In genomic region chr9:130341839-130342713, GRCh38 we compare ENCODE assay signal across 20 cellular contexts.
"Had no signal": no experiment of that assay in that cellular context is flagged by ENCODE, and none has a peak within 500 bp of the region (broad histone marks: within the 10 kb centered on the region; RNA-seq: fewer than 3 reads in every experiment).

No MANE protein-coding gene starts in this region.

- H3K27me3 ChIP-seq: colonic mucosa, ovary, upper lobe of right lung, uterus had no signal

- H3K36me3 ChIP-seq: colonic mucosa, gastrocnemius medialis, ovary, thoracic aorta, tibial nerve, upper lobe of right lung, uterus had no signal

- DNase-seq: colonic mucosa; effector CD8-positive, alpha-beta T cell; foreskin fibroblast; gastrocnemius medialis; head of caudate nucleus; mesenchymal stem cell; naive B cell; psoas muscle; stimulated activated naive B cell treated with anti-CD40 and anti-IgM and Interleukin-4, amounts not matched to agents 10 μg/mL and 1 μg/mL and 100 μg/mL, for 72 hours; upper lobe of right lung; uterus had no signal

- H3K4me3 ChIP-seq: colonic mucosa, gastrocnemius medialis, mucosa of descending colon, ovary, psoas muscle, thoracic aorta, tibial nerve, upper lobe of right lung, uterus had no signal

- FAIRE-seq: keratinocyte had no signal

- H3K4me1 ChIP-seq: colonic mucosa, gastrocnemius medialis, psoas muscle, upper lobe of right lung, uterus had no signal

- H3K27ac ChIP-seq: colonic mucosa, epithelial cell of prostate, gastrocnemius medialis, ovary, psoas muscle, thoracic aorta, tibial nerve, upper lobe of right lung, uterus had no signal

- H3K9me3 ChIP-seq: colonic mucosa, gastrocnemius medialis, mucosa of descending colon, ovary, psoas muscle, thoracic aorta, tibial nerve, upper lobe of right lung, uterus had no signal

- ATAC-seq: esophagus mucosa; gastrocnemius medialis; mucosa of descending colon; natural killer cell treated with Interleukin-12 subunit alpha and Interleukin-12 subunit beta and Interleukin-15 and Interleukin-18, amount 100 ng/mL, for 72 hours; psoas muscle; sciatic nerve; stimulated activated naive B cell treated with anti-CD40 and anti-IgM and Interleukin-4, amounts not matched to agents 10 μg/mL and 1 μg/mL and 100 μg/mL, for 72 hours; upper lobe of right lung had no signal
